In the genomic region with DNA sequence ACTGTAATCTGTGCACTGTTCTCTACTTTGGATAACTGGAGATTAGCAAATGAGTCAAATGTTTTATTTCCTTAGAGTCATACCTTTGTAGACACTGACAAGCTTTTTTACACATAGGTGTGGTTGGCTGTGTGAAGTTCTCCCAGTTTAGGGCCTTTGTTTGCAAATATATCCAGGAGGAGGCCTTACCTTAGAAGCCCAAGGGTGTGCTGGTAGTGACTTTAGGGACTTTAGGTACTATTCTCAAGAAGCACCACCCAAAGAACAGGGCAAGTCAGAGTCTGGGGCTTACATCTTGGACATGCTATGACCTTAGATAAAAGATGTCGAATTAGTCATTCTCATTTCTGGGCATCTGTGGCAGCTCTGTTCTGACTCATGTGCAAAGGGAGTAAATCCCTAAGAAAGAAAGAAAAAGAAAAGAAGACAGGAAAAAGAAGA, we compare ENCODE assay signal across 23 cellular contexts. TPM values are rescaled to one million over a fixed set of nuclear protein-coding genes. Genes with fewer than 3 reads are reported as not detected.
DNase-seq lines count a peak whose midpoint lies in the region; ATAC-seq, FAIRE-seq and TF ChIP-seq lines count a peak whose summit lies in the region.
"Had no signal": no experiment of that assay in that cellular context is flagged by ENCODE, and none has a peak within 500 bp of the region (broad histone marks: within the 10 kb centered on the region; RNA-seq: fewer than 3 reads in every experiment).

No MANE protein-coding gene starts in this region.

- no peaks in the 10 kb centered on the region for H3K9me3 ChIP-seq in astrocyte (ENCODE audit: insufficient read depth, low read depth, low read length)
- H3K9me3 ChIP-seq: right lobe of liver had no signal

- TF ChIP-seq CTCF in astrocyte (IDR thresholded peaks at IDR 0.05; ENCODE audit: insufficient read depth, low read depth, low read length): no peak
- no peak for TF ChIP-seq CTCF in fibroblast of the aortic adventitia (IDR thresholded peaks at IDR 0.05; ENCODE audit: insufficient read depth, low read length)

- ATAC-seq in GM21529 (IDR thresholded peaks at IDR 0.05; ENCODE audit: unreplicated experiment) (no peak), HG02973 (IDR thresholded peaks at IDR 0.05; ENCODE audit: unreplicated experiment) (no peak)
- no peak for ATAC-seq in stimulated activated effector memory CD8-positive, alpha-beta T cell treated with anti-CD3 and anti-CD28 coated beads, Interleukin-12 subunit alpha, Interleukin-12 subunit beta, amount 100 ng/mL, for 72 hours
- ATAC-seq: Panc1, right lobe of liver had no signal

- H3K4me2 ChIP-seq in astrocyte (ENCODE audit: low read length): no peak overlapping the region
- H3K4me2 ChIP-seq: BLaER1 treated with 17β-estradiol and CSF1 and Interleukin-3, amounts not matched to agents 10 nM and 100 nM had no signal

- peaks cover 2% of the 10 kb centered on the region for H3K79me2 ChIP-seq in astrocyte (ENCODE audit: insufficient read depth, low read length)

- FAIRE-seq in astrocyte (lab: Jason Lieb, UNC): no peak
- FAIRE-seq: endometrium had no signal

- no peaks in the 10 kb centered on the region for H3K27me3 ChIP-seq in astrocyte (ENCODE audit: insufficient read depth, low read length)
- H3K27me3 ChIP-seq: BLaER1 treated with 17β-estradiol and CSF1 and Interleukin-3, amounts not matched to agents 10 nM and 100 nM had no signal

- H4K20me1 ChIP-seq in astrocyte (ENCODE audit: insufficient read depth, low read length): no peaks in the 10 kb centered on the region

- H2AFZ ChIP-seq in astrocyte (ENCODE audit: low read depth, low read length): no peak overlapping the region

- no peaks in the 10 kb centered on the region for H3K27me3 Mint-ChIP-seq in astrocyte (ENCODE audit: low read depth, unreplicated experiment)

- H3K4me3 ChIP-seq in astrocyte (ENCODE audit: insufficient read depth, low read depth, low read length) (no peak overlapping the region), fibroblast of the aortic adventitia (ENCODE audit: low read depth, low read length) (no peak overlapping the region)
- H3K4me3 ChIP-seq: BLaER1 treated with 17β-estradiol and CSF1 and Interleukin-3, amounts not matched to agents 10 nM and 100 nM; right lobe of liver; thoracic aorta had no signal

- peaks cover 4% of the 10 kb centered on the region for H3K4me1 Mint-ChIP-seq in astrocyte (ENCODE audit: low read depth, unreplicated experiment)
- H3K4me1 Mint-ChIP-seq in stimulated activated effector memory CD8-positive, alpha-beta T cell treated with anti-CD3 and anti-CD28 coated beads, Interleukin-12 subunit alpha, Interleukin-12 subunit beta, amount 100 ng/mL, for 72 hours: peaks cover 12% of the 10 kb centered on the region

- H3K27ac ChIP-seq in astrocyte (ENCODE audit: low read depth, low read length): no peak overlapping the region
- H3K27ac ChIP-seq: BLaER1 treated with 17β-estradiol and CSF1 and Interleukin-3, amounts not matched to agents 10 nM and 100 nM; right lobe of liver; thoracic aorta; VCaP had no signal

- H3K9ac ChIP-seq in astrocyte (ENCODE audit: low read length): no peak overlapping the region
- H3K9ac ChIP-seq: BLaER1 treated with 17β-estradiol and CSF1 and Interleukin-3, amounts not matched to agents 10 nM and 100 nM had no signal

- DNase-seq in HPDE6-E6E7 (ENCODE audit: extremely low spot score): peak; percentile 58
- peak; percentile 36 for DNase-seq in astrocyte (ENCODE audit: low read depth)
- peak; percentile 73 for DNase-seq in fibroblast of the aortic adventitia (ENCODE audit: low read depth)
- DNase-seq in stromal cell of bone marrow (ENCODE audit: low read depth): peak; percentile 28
- DNase-seq in stimulated activated effector memory CD8-positive, alpha-beta T cell treated with anti-CD3 and anti-CD28 coated beads, Interleukin-12 subunit alpha, Interleukin-12 subunit beta, amount 100 ng/mL, for 72 hours (ENCODE audit: low spot score in 2 of 2): no peak
- DNase-seq: activated CD8-positive, alpha-beta memory T cell treated with anti-CD3 and anti-CD28 coated beads for 24 hours; activated effector memory CD4-positive, alpha-beta T cell treated with Interleukin-2 at 50 U/mL for 16 hours; amniotic stem cell; DMS 273 treated with DMSO at 0.1 percent for 48 hours; head of caudate nucleus; NCI-H2029 treated with DMSO at 0.1 percent for 48 hours; NCI-H748 treated with DMSO at 0.1 percent for 48 hours; right lobe of liver; stimulated activated CD4-positive, alpha-beta T cell treated with anti-CD3 and anti-CD28 coated beads, Interleukin-2, amount 100 ng/mL, for 48 hours; stimulated activated CD8-positive, alpha-beta memory T cell treated with anti-CD3 and anti-CD28 coated beads, Interleukin-4, amount 100 ng/mL, for 48 hours had no signal

- H3K4me1 ChIP-seq in astrocyte (ENCODE audit: insufficient read depth, low read length): peaks cover 8% of the 10 kb centered on the region
- H3K4me1 ChIP-seq: right lobe of liver had no signal

- peaks cover 2% of the 10 kb centered on the region for H3K36me3 Mint-ChIP-seq in astrocyte (ENCODE audit: low read depth, unreplicated experiment)
- peaks cover 6% of the 10 kb centered on the region for H3K36me3 Mint-ChIP-seq in stimulated activated effector memory CD8-positive, alpha-beta T cell treated with anti-CD3 and anti-CD28 coated beads, Interleukin-12 subunit alpha, Interleukin-12 subunit beta, amount 100 ng/mL, for 72 hours
- H3K36me3 Mint-ChIP-seq: mesothelial cell of epicardium had no signal

- H3K4me3 Mint-ChIP-seq in astrocyte (ENCODE audit: unreplicated experiment): no peak overlapping the region
- H3K4me3 Mint-ChIP-seq in stimulated activated effector memory CD8-positive, alpha-beta T cell treated with anti-CD3 and anti-CD28 coated beads, Interleukin-12 subunit alpha, Interleukin-12 subunit beta, amount 100 ng/mL, for 72 hours: no peak overlapping the region
- H3K4me3 Mint-ChIP-seq: mesothelial cell of epicardium had no signal

- H3K27ac Mint-ChIP-seq in astrocyte (ENCODE audit: unreplicated experiment): no peak overlapping the region
- H3K27ac Mint-ChIP-seq in stimulated activated effector memory CD8-positive, alpha-beta T cell treated with anti-CD3 and anti-CD28 coated beads, Interleukin-12 subunit alpha, Interleukin-12 subunit beta, amount 100 ng/mL, for 72 hours: no peak overlapping the region
- H3K27ac Mint-ChIP-seq: mesothelial cell of epicardium had no signal

- H3K36me3 ChIP-seq in astrocyte (ENCODE audit: insufficient read depth, low read length): no peaks in the 10 kb centered on the region
- H3K36me3 ChIP-seq: BLaER1 treated with 17β-estradiol and CSF1 and Interleukin-3, amounts not matched to agents 10 nM and 100 nM; right lobe of liver; thoracic aorta had no signal

- H3K9me3 Mint-ChIP-seq in astrocyte (ENCODE audit: unreplicated experiment): peaks cover 5% of the 10 kb centered on the region
- H3K9me3 Mint-ChIP-seq in stimulated activated effector memory CD8-positive, alpha-beta T cell treated with anti-CD3 and anti-CD28 coated beads, Interleukin-12 subunit alpha, Interleukin-12 subunit beta, amount 100 ng/mL, for 72 hours: peaks cover 6% of the 10 kb centered on the region

RNA-seq across cellular contexts. Expression of a gene that starts 4.8 kb away (rescaled TPM):
- total RNA-seq in astrocyte (83.5 and 100 TPM in 2 replicates), fibroblast of the aortic adventitia (ENCODE audit: low replicate concordance) (67.6 and 124 TPM in 2 replicates)

Comparison
In these comparisons a context has a peak if more than half of its experiments do, and no peak if none do; other contexts are left out.
1. DNase-seq: peak in HPDE6-E6E7 (single experiment), astrocyte (single experiment), fibroblast of the aortic adventitia (single experiment) and stromal cell of bone marrow (single experiment); none in stimulated activated effector memory CD8-positive, alpha-beta T cell treated with anti-CD3 and anti-CD28 coated beads, Interleukin-12 subunit alpha, Interleukin-12 subunit beta, amount 100 ng/mL, for 72 hours (0 of 2).